ENCODE assay signal across 1 cellular context in genomic region chr11:64459016-64459415, GRCh38.
TF ChIP-seq lines count a peak whose summit lies in the region.

No MANE protein-coding gene starts in this region.

TF ChIP-seq in GM23338, 12 proteins besides CTCF, POLR2A, EP300 and RAD21:
- TF ChIP-seq, protein P1, sequence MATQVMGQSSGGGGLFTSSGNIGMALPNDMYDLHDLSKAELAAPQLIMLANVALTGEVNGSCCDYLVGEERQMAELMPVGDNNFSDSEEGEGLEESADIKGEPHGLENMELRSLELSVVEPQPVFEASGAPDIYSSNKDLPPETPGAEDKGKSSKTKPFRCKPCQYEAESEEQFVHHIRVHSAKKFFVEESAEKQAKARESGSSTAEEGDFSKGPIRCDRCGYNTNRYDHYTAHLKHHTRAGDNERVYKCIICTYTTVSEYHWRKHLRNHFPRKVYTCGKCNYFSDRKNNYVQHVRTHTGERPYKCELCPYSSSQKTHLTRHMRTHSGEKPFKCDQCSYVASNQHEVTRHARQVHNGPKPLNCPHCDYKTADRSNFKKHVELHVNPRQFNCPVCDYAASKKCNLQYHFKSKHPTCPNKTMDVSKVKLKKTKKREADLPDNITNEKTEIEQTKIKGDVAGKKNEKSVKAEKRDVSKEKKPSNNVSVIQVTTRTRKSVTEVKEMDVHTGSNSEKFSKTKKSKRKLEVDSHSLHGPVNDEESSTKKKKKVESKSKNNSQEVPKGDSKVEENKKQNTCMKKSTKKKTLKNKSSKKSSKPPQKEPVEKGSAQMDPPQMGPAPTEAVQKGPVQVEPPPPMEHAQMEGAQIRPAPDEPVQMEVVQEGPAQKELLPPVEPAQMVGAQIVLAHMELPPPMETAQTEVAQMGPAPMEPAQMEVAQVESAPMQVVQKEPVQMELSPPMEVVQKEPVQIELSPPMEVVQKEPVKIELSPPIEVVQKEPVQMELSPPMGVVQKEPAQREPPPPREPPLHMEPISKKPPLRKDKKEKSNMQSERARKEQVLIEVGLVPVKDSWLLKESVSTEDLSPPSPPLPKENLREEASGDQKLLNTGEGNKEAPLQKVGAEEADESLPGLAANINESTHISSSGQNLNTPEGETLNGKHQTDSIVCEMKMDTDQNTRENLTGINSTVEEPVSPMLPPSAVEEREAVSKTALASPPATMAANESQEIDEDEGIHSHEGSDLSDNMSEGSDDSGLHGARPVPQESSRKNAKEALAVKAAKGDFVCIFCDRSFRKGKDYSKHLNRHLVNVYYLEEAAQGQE (IDR thresholded peaks at IDR 0.05; ENCODE audit: unreplicated experiment) = no peak
- TF ChIP-seq STAT1 (IDR thresholded peaks at IDR 0.05; ENCODE audit: unreplicated experiment) (no peak), POLR2AphosphoS5 (IDR thresholded peaks at IDR 0.05; ENCODE audit: low read depth) (no peak), ZNF114 (CRISPR knock-in tag; IDR thresholded peaks at IDR 0.05) (no peak), ZNF331 (CRISPR knock-in tag; IDR thresholded peaks at IDR 0.05; ENCODE audit: low read depth) (no peak)
TF ChIP-seq in GM23338: peak in this region for 0.
